Comparison of ENCODE assay signal across 1 cellular context in genomic region chr3:113946831-113947230, GRCh38.
TF ChIP-seq lines count a peak whose summit lies in the region.

No MANE protein-coding gene starts in this region.

TF ChIP-seq in GM12878, 131 proteins besides CTCF, POLR2A, EP300 and RAD21 (continued from another document):
- TF ChIP-seq PRDM15 (CRISPR knock-in tag; IDR thresholded peaks at IDR 0.05) (no peak), CHD4 (IDR thresholded peaks at IDR 0.05) (no peak), HDAC6 (IDR thresholded peaks at IDR 0.05; ENCODE audit: unreplicated experiment) (no peak)
